In genomic region chr11:103537904-103538502, GRCh38 we compare ENCODE assay signal across 9 cellular contexts.
DNase-seq lines count a peak whose midpoint lies in the region; TF ChIP-seq lines count a peak whose summit lies in the region.
"Had no signal": no experiment of that assay in that cellular context is flagged by ENCODE, and none has a peak within 500 bp of the region (broad histone marks: within the 10 kb centered on the region; RNA-seq: fewer than 3 reads in every experiment).

No MANE protein-coding gene starts in this region.

- in situ Hi-C loops in mammary epithelial cell (cut with MboI; ENCODE audit: low sequenced_read_pairs in 2 of 2): no loop called here

- no peaks in the 10 kb centered on the region for H3K36me3 ChIP-seq in mammary epithelial cell (ENCODE audit: insufficient read depth, low read length)
- H3K36me3 ChIP-seq in neural progenitor cell: no peaks in the 10 kb centered on the region

- peaks cover 18% of the 10 kb centered on the region for H3K4me1 Mint-ChIP-seq in neural progenitor cell

- peak; percentile 60 to 76 for TF ChIP-seq CTCF in mammary epithelial cell (conservative IDR thresholded peaks at IDR 0.05 in 1 of 2, IDR thresholded peaks at IDR 0.05 in 1 of 2; ENCODE audit: extremely low read depth in 1 of 2, insufficient read depth in 1 of 2, low read depth in 1 of 2, low read length in 2 of 2)
- peak; percentile 71 for TF ChIP-seq CTCF in neural progenitor cell (IDR thresholded peaks at IDR 0.05)

- no peak overlapping the region for H2AFZ ChIP-seq in mammary epithelial cell (ENCODE audit: low read depth, low read length)
- H2AFZ ChIP-seq in neural progenitor cell (replicated peaks): no peak overlapping the region

- H3K4me3 ChIP-seq in mammary epithelial cell (replicated peaks in 1 of 3; ENCODE audit: insufficient read depth in 1 of 3, low read depth in 2 of 3, low read length in 3 of 3) (no peak overlapping the region), neural progenitor cell (no peak overlapping the region)

- H3K9ac ChIP-seq in mammary epithelial cell (ENCODE audit: insufficient read depth, low read length): no peak overlapping the region
- H3K9ac ChIP-seq in neural progenitor cell: no peak overlapping the region

- no peak overlapping the region for H3K27ac Mint-ChIP-seq in neural progenitor cell

- dilution Hi-C loops in mammary epithelial cell (cut with HindIII; ENCODE audit: low sequenced_read_pairs): no loop called here

- peaks cover 14% of the 10 kb centered on the region for H3K9me3 Mint-ChIP-seq in neural progenitor cell

- H4K20me1 ChIP-seq in mammary epithelial cell (ENCODE audit: insufficient read depth, low read length) (no peaks in the 10 kb centered on the region), neural progenitor cell (ENCODE audit: low read depth) (no peaks in the 10 kb centered on the region)

- no peaks in the 10 kb centered on the region for H3F3A ChIP-seq in neural progenitor cell (ENCODE audit: low read depth)

- H3K27ac ChIP-seq in mammary epithelial cell (ENCODE audit: insufficient read depth, low read depth, low read length): no peak overlapping the region
- H3K27ac ChIP-seq in neural progenitor cell: no peak overlapping the region

- DNase-seq in DMS 273 (lab: John Stamatoyannopoulos, UW; ENCODE audit: unreplicated experiment): peak; percentile 74
- no peak for DNase-seq in DMS 273 treated with DMSO at 0.1 percent for 48 hours (lab: John Stamatoyannopoulos, UW)
- DNase-seq in NCI-H1092 (lab: John Stamatoyannopoulos, UW): peak; percentile 16
- peak; percentile 26 for DNase-seq in mammary epithelial cell
- DNase-seq in neural progenitor cell (ENCODE audit: low spot score): peak; percentile 29
- no peak for DNase-seq in activated naive CD4-positive, alpha-beta T cell treated with anti-CD3 and anti-CD28 coated beads, Interleukin-2, amount 50 U/mL, for 16 hours
- no peak for DNase-seq in HEK293T (ENCODE audit: extremely low spot score)
- no peak for DNase-seq in DMS79 (lab: John Stamatoyannopoulos, UW)
- DNase-seq: activated CD4-positive, alpha-beta T cell treated with anti-CD3 and anti-CD28 coated beads for 1 hour had no signal

- no peak overlapping the region for H3K4me3 Mint-ChIP-seq in neural progenitor cell

- peaks cover 21% of the 10 kb centered on the region for H3K4me1 ChIP-seq in mammary epithelial cell (ENCODE audit: insufficient read depth, low read length)
- no peaks in the 10 kb centered on the region for H3K4me1 ChIP-seq in neural progenitor cell

- H3K4me2 ChIP-seq in mammary epithelial cell (ENCODE audit: insufficient read depth, low read depth, low read length) (no peak overlapping the region), neural progenitor cell (no peak overlapping the region)

- H3K79me2 ChIP-seq in mammary epithelial cell (ENCODE audit: insufficient read depth, low read length) (no peaks in the 10 kb centered on the region), neural progenitor cell (ENCODE audit: low read depth) (no peaks in the 10 kb centered on the region)

- BruUV-seq in mammary epithelial cell (replicated peaks; lab: Mats Ljungman, UMichigan): no TSS peak

- H3K9me3 ChIP-seq in mammary epithelial cell (replicated peaks; ENCODE audit: insufficient read depth, low read length) (peaks cover 5% of the 10 kb centered on the region), neural progenitor cell (ENCODE audit: low read depth) (no peaks in the 10 kb centered on the region)

- H3K27me3 Mint-ChIP-seq in neural progenitor cell (ENCODE audit: insufficient read depth, low read depth): peaks cover 2% of the 10 kb centered on the region

- no peaks in the 10 kb centered on the region for H3K36me3 Mint-ChIP-seq in neural progenitor cell

- POLR2A ChIA-PET in HEK293T (lab: Yijun Ruan, JAX): no interaction called here

- H3K27me3 ChIP-seq in mammary epithelial cell (ENCODE audit: insufficient read depth, low read length) (no peaks in the 10 kb centered on the region), neural progenitor cell (no peaks in the 10 kb centered on the region)

- intact Hi-C loops in mammary epithelial cell (cut with micrococcal nuclease): loop anchor here (1.0 to 5.0 kb wide), 2 partner anchors 64 to 212 kb away; no protein-coding TSS in a partner anchor

- CTCF ChIA-PET in mammary epithelial cell (lab: Charles Lee; ENCODE audit: low non-redundant PET) (interaction anchor here (0.5 kb wide), 1 partner anchor 8 kb away, joined by 3 read pairs; no protein-coding TSS in a partner anchor), HEK293T (lab: Yijun Ruan, JAX) (interaction anchor here (0.6 kb wide), 1 partner anchor 394 kb away, joined by 3 read pairs; no protein-coding TSS in a partner anchor)

TF ChIP-seq in HEK293T, 16 proteins besides CTCF, POLR2A, EP300 and RAD21:
- TF ChIP-seq HDGF (IDR thresholded peaks at IDR 0.05; ENCODE audit: borderline replicate concordance): no peak
- no peak for TF ChIP-seq ZNF384 (IDR thresholded peaks at IDR 0.05)
- TF ChIP-seq L3MBTL2 (conservative IDR thresholded peaks at IDR 0.05): no peak
- TF ChIP-seq, protein P1, sequence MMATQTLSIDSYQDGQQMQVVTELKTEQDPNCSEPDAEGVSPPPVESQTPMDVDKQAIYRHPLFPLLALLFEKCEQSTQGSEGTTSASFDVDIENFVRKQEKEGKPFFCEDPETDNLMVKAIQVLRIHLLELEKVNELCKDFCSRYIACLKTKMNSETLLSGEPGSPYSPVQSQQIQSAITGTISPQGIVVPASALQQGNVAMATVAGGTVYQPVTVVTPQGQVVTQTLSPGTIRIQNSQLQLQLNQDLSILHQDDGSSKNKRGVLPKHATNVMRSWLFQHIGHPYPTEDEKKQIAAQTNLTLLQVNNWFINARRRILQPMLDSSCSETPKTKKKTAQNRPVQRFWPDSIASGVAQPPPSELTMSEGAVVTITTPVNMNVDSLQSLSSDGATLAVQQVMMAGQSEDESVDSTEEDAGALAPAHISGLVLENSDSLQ (IDR thresholded peaks at IDR 0.05): no peak
- TF ChIP-seq FOXA1 (IDR thresholded peaks at IDR 0.05): no peak
- TF ChIP-seq SP1 (IDR thresholded peaks at IDR 0.05): no peak
- no peak for TF ChIP-seq ARNT (IDR thresholded peaks at IDR 0.05)
- no peak for TF ChIP-seq FOXM1 (IDR thresholded peaks at IDR 0.05; ENCODE audit: borderline replicate concordance)
- no peak for TF ChIP-seq TARDBP (IDR thresholded peaks at IDR 0.05)
- TF ChIP-seq FOXK2 (IDR thresholded peaks at IDR 0.05): no peak

Comparison
In these comparisons a context has a peak if more than half of its experiments do, and no peak if none do; other contexts are left out.
1. DNase-seq: peak in DMS 273 (single experiment), NCI-H1092 (single experiment), mammary epithelial cell (single experiment) and neural progenitor cell (single experiment); none in DMS 273 treated with DMSO at 0.1 percent for 48 hours (single experiment), activated naive CD4-positive, alpha-beta T cell treated with anti-CD3 and anti-CD28 coated beads, Interleukin-2, amount 50 U/mL, for 16 hours (single experiment), HEK293T (single experiment) and DMS79 (single experiment).